Comparison of ENCODE assay signal across 1 cellular context in the genomic region with DNA sequence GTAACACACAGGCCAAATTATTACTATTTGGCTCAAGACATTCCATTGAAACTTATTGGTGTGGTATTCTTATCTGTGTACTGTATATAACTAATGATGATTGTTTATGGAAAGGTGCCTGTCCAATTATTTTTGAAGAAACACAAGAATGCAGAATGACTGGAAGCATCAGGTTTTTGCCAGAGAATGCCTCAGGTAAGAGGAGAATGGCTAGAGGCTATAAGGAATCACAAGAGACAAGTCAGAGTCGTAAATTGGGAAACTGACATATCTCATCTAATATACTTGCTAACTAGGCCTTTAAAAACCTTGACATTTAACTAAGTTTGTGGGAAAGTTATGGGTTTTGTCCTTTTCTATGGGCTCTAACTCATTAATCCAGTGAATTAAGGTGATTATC.
TF ChIP-seq lines count a peak whose summit lies in the region.

No MANE protein-coding gene starts in this region.

TF ChIP-seq in WTC11, 78 proteins besides CTCF, POLR2A, EP300 and RAD21 (continued from another document):
- TF ChIP-seq TCF7 (CRISPR knock-in tag; IDR thresholded peaks at IDR 0.05; ENCODE audit: low read depth) (no peak), ZBTB21 (CRISPR knock-in tag; IDR thresholded peaks at IDR 0.05; ENCODE audit: borderline replicate concordance) (no peak), HMGXB4 (CRISPR knock-in tag; IDR thresholded peaks at IDR 0.05) (no peak), AFF4 (CRISPR knock-in tag; IDR thresholded peaks at IDR 0.05; ENCODE audit: borderline replicate concordance) (no peak), PRDM15 (CRISPR knock-in tag; IDR thresholded peaks at IDR 0.05) (no peak), ELF4 (CRISPR knock-in tag; IDR thresholded peaks at IDR 0.05; ENCODE audit: low read depth) (no peak), ATF1 (CRISPR knock-in tag; IDR thresholded peaks at IDR 0.05) (no peak), FOXP1 (CRISPR knock-in tag; IDR thresholded peaks at IDR 0.05; ENCODE audit: borderline replicate concordance) (no peak), FOXJ3 (CRISPR knock-in tag; IDR thresholded peaks at IDR 0.05; ENCODE audit: borderline replicate concordance) (no peak)
